In genomic region chr10:26567349-26567721, GRCh38 we compare ENCODE assay signal across 1 cellular context.
TF ChIP-seq lines count a peak whose summit lies in the region.

No MANE protein-coding gene starts in this region.

TF ChIP-seq in WTC11, 78 proteins besides CTCF, POLR2A, EP300 and RAD21 (continued from another document):
- no peak for TF ChIP-seq PRDM15 (CRISPR knock-in tag; IDR thresholded peaks at IDR 0.05)
- TF ChIP-seq ESRRA (CRISPR knock-in tag; IDR thresholded peaks at IDR 0.05; ENCODE audit: borderline replicate concordance) = no peak
